16 cellular contexts compared by ENCODE assay signal in genomic region chr9:69252436-69252835, GRCh38.
"Had no signal": no experiment of that assay in that cellular context is flagged by ENCODE, and none has a peak within 500 bp of the region (broad histone marks: within the 10 kb centered on the region; RNA-seq: fewer than 3 reads in every experiment).

No MANE protein-coding gene starts in this region.

- H3K27me3 ChIP-seq: pancreas, tibial nerve had no signal

- H3K4me3 Mint-ChIP-seq: activated CD8-positive, alpha-beta memory T cell treated with anti-CD3 and anti-CD28 coated beads, Interleukin-2, amount 10 ng/mL, durations not matched to agents 7 days and 5 days; activated naive CD8-positive, alpha-beta T cell treated with anti-CD3 and anti-CD28 coated beads, Interleukin-2, amount 10 ng/mL, durations not matched to agents 7 days and 5 days; activated T-cell treated with anti-CD3 and anti-CD28 coated beads, Interleukin-2, amount 50 U/mL, for 24 hours; stimulated activated naive CD8-positive, alpha-beta T cell treated with anti-CD3 and anti-CD28 coated beads, Interleukin-15, amount 100 ng/mL, for 72 hours; T-helper 2 cell treated with Interferon-gamma antibody and Interleukin-4, amounts not matched to agents 5 μg/mL and 100 μg/mL, for 36 hours had no signal

- H3K27ac ChIP-seq: pancreas had no signal

- H3K27me3 Mint-ChIP-seq: activated CD8-positive, alpha-beta memory T cell treated with anti-CD3 and anti-CD28 coated beads, Interleukin-2, amount 10 ng/mL, durations not matched to agents 7 days and 5 days; activated naive CD8-positive, alpha-beta T cell treated with anti-CD3 and anti-CD28 coated beads, Interleukin-2, amount 10 ng/mL, durations not matched to agents 7 days and 5 days; activated T-cell treated with anti-CD3 and anti-CD28 coated beads, Interleukin-2, amount 50 U/mL, for 24 hours; stimulated activated naive CD8-positive, alpha-beta T cell treated with anti-CD3 and anti-CD28 coated beads, Interleukin-15, amount 100 ng/mL, for 72 hours had no signal

- H3K36me3 Mint-ChIP-seq: activated naive CD8-positive, alpha-beta T cell treated with anti-CD3 and anti-CD28 coated beads, Interleukin-2, amount 10 ng/mL, durations not matched to agents 7 days and 5 days had no signal

- DNase-seq: activated CD8-positive, alpha-beta memory T cell treated with anti-CD3 and anti-CD28 coated beads, Interleukin-2, amount 10 ng/mL, durations not matched to agents 7 days and 5 days; activated gamma-delta T cell treated with Interleukin-2 at 50 U/mL for 16 hours; activated naive CD8-positive, alpha-beta T cell treated with anti-CD3 and anti-CD28 coated beads, Interleukin-2, amount 10 ng/mL, durations not matched to agents 7 days and 5 days; activated T-cell treated with anti-CD3 and anti-CD28 coated beads, Interleukin-2, amount 50 U/mL, for 24 hours; anterior cingulate cortex; hippocampal formation; mesendoderm; pancreas; retina; stimulated activated CD4-positive, alpha-beta T cell treated with anti-CD3 and anti-CD28 coated beads, Interleukin-4, amount 100 ng/mL, for 4 hours; stimulated activated naive CD8-positive, alpha-beta T cell treated with anti-CD3 and anti-CD28 coated beads, Interleukin-15, amount 100 ng/mL, for 72 hours; SW 1271 had no signal

- ATAC-seq: activated CD4-positive, CD25-positive, alpha-beta regulatory T cell treated with anti-CD3 and anti-CD28 coated beads, Interleukin-2, amount 50 U/mL, for 24 hours; activated CD8-positive, alpha-beta memory T cell treated with anti-CD3 and anti-CD28 coated beads, Interleukin-2, amount 10 ng/mL, durations not matched to agents 7 days and 5 days; pancreas; stimulated activated naive CD8-positive, alpha-beta T cell treated with anti-CD3 and anti-CD28 coated beads, Interleukin-15, amount 100 ng/mL, for 72 hours had no signal

- H3K4me1 Mint-ChIP-seq: activated CD8-positive, alpha-beta memory T cell treated with anti-CD3 and anti-CD28 coated beads, Interleukin-2, amount 10 ng/mL, durations not matched to agents 7 days and 5 days; activated naive CD8-positive, alpha-beta T cell treated with anti-CD3 and anti-CD28 coated beads, Interleukin-2, amount 10 ng/mL, durations not matched to agents 7 days and 5 days; stimulated activated naive CD8-positive, alpha-beta T cell treated with anti-CD3 and anti-CD28 coated beads, Interleukin-15, amount 100 ng/mL, for 72 hours had no signal

- H3K9me3 ChIP-seq: pancreas, tibial nerve had no signal

- H3K9me3 Mint-ChIP-seq: activated naive CD8-positive, alpha-beta T cell treated with anti-CD3 and anti-CD28 coated beads, Interleukin-2, amount 10 ng/mL, durations not matched to agents 7 days and 5 days; activated T-cell treated with anti-CD3 and anti-CD28 coated beads, Interleukin-2, amount 50 U/mL, for 24 hours; stimulated activated naive CD8-positive, alpha-beta T cell treated with anti-CD3 and anti-CD28 coated beads, Interleukin-15, amount 100 ng/mL, for 72 hours; T-helper 2 cell treated with Interferon-gamma antibody and Interleukin-4, amounts not matched to agents 5 μg/mL and 100 μg/mL, for 36 hours had no signal

- H3K4me1 ChIP-seq: pancreas, tibial nerve had no signal

- H3K27ac Mint-ChIP-seq: activated CD8-positive, alpha-beta memory T cell treated with anti-CD3 and anti-CD28 coated beads, Interleukin-2, amount 10 ng/mL, durations not matched to agents 7 days and 5 days; activated naive CD8-positive, alpha-beta T cell treated with anti-CD3 and anti-CD28 coated beads, Interleukin-2, amount 10 ng/mL, durations not matched to agents 7 days and 5 days; activated T-cell treated with anti-CD3 and anti-CD28 coated beads, Interleukin-2, amount 50 U/mL, for 24 hours; T-helper 2 cell treated with Interferon-gamma antibody and Interleukin-4, amounts not matched to agents 5 μg/mL and 100 μg/mL, for 36 hours had no signal

- H3K4me3 ChIP-seq: pancreas, skin epidermis, tibial nerve had no signal
